In genomic region chr6:126176266-126176665, GRCh38 we compare ENCODE assay signal across 10 cellular contexts.
DNase-seq lines count a peak whose midpoint lies in the region; FAIRE-seq and TF ChIP-seq lines count a peak whose summit lies in the region.
"Had no signal": no experiment of that assay in that cellular context is flagged by ENCODE, and none has a peak within 500 bp of the region (broad histone marks: within the 10 kb centered on the region; RNA-seq: fewer than 3 reads in every experiment).

No MANE protein-coding gene starts in this region.

- H3K27me3 Mint-ChIP-seq in CD8-positive, alpha-beta memory T cell, result peaks cover under 1 to 3% of the 10 kb centered on the region in 2 donors

- FAIRE-seq in kidney (lab: Jason Lieb, UNC), result no peak

- TF ChIP-seq POLR2A in spleen (IDR thresholded peaks at IDR 0.05), result no peak

- peaks cover 0 to 8% (median 2%) of the 10 kb centered on the region in 3 donors for H3K36me3 Mint-ChIP-seq in CD8-positive, alpha-beta memory T cell

- H3K9me3 Mint-ChIP-seq in CD8-positive, alpha-beta memory T cell, result no peaks in the 10 kb centered on the region

- CTCF ChIA-PET in CD8-positive, alpha-beta memory T cell (lab: Charles Lee), result no interaction called here

- H3K27me3 ChIP-seq in CD8-positive, alpha-beta memory T cell (ENCODE audit: insufficient read depth, low read length, poor library complexity, severe bottlenecking), result no peaks in the 10 kb centered on the region
- H3K27me3 ChIP-seq in spleen (replicated peaks in 1 of 7), result no peaks in the 10 kb centered on the region

- no peak overlapping the region for H3K4me3 Mint-ChIP-seq in CD8-positive, alpha-beta memory T cell

- H3K36me3 ChIP-seq in CD8-positive, alpha-beta memory T cell (ENCODE audit: insufficient read depth, low read length), result no peaks in the 10 kb centered on the region
- H3K36me3 ChIP-seq in spleen, result no peaks in the 10 kb centered on the region
- H3K36me3 ChIP-seq in kidney (ENCODE audit: control insufficient read depth in 1 of 2, insufficient read depth in 2 of 2, low read length in 2 of 2), result no peaks in the 10 kb centered on the region
- H3K36me3 ChIP-seq: HAP-1 had no signal

- H3K4me3 ChIP-seq in choroid plexus epithelial cell (ENCODE audit: low read depth, low read length), result no peak overlapping the region
- no peak overlapping the region for H3K4me3 ChIP-seq in retinal pigment epithelial cell (ENCODE audit: low read length)
- no peak overlapping the region for H3K4me3 ChIP-seq in CD8-positive, alpha-beta memory T cell (ENCODE audit: low read length)
- H3K4me3 ChIP-seq in spleen, result no peak overlapping the region
- no peak overlapping the region for H3K4me3 ChIP-seq in kidney (ENCODE audit: low read length in 2 of 2)
- H3K4me3 ChIP-seq: HAP-1 had no signal

- peak; percentile 63 for TF ChIP-seq CTCF in choroid plexus epithelial cell (conservative IDR thresholded peaks at IDR 0.05; ENCODE audit: low read depth, low read length)
- peak; percentile 48 for TF ChIP-seq CTCF in retinal pigment epithelial cell (conservative IDR thresholded peaks at IDR 0.05; ENCODE audit: low read depth, low read length)
- TF ChIP-seq CTCF in spleen (IDR thresholded peaks at IDR 0.05 in 8 of 11, conservative IDR thresholded peaks at IDR 0.05 in 3 of 11), result no peak
- no peak for TF ChIP-seq CTCF in kidney (IDR thresholded peaks at IDR 0.05; ENCODE audit: borderline replicate concordance, extremely low read depth, insufficient read depth)

- intact Hi-C loops in spleen (cut with DNase I; ENCODE audit: low total_unique reads), result no loop called here
- intact Hi-C loops in kidney (cut with DNase I), result no loop called here

- no peak overlapping the region for H3K27ac ChIP-seq in CD8-positive, alpha-beta memory T cell (ENCODE audit: low read depth, low read length)
- H3K27ac ChIP-seq in spleen, result no peak overlapping the region
- no peak overlapping the region for H3K27ac ChIP-seq in kidney (ENCODE audit: low read depth in 2 of 2, low read length in 2 of 2)

- no peak overlapping the region for H3K9ac ChIP-seq in kidney (ENCODE audit: low read length in 2 of 2)

- DNase-seq in NCI-H748 (lab: John Stamatoyannopoulos, UW; ENCODE audit: unreplicated experiment) (peak; percentile 62), NCI-H748 treated with DMSO at 0.1 percent for 48 hours (lab: John Stamatoyannopoulos, UW) (no peak), NCI-H146 treated with DMSO at 0.1 percent for 48 hours (lab: John Stamatoyannopoulos, UW; ENCODE audit: unreplicated experiment) (peak; percentile 52), choroid plexus epithelial cell (ENCODE audit: low read depth) (peak; percentile 75), retinal pigment epithelial cell (ENCODE audit: low read depth) (no peak), spleen (no peak), kidney (no peak)
- DNase-seq in CD8-positive, alpha-beta memory T cell, result no peak
- DNase-seq: NCI-H446 treated with DMSO at 0.1 percent for 48 hours had no signal

- H3K4me1 ChIP-seq in CD8-positive, alpha-beta memory T cell (ENCODE audit: insufficient read depth, low read length), result no peaks in the 10 kb centered on the region
- no peaks in the 10 kb centered on the region for H3K4me1 ChIP-seq in spleen
- no peaks in the 10 kb centered on the region for H3K4me1 ChIP-seq in kidney (ENCODE audit: control insufficient read depth in 1 of 2, insufficient read depth in 1 of 2, low read depth in 1 of 2, low read length in 2 of 2)

- H3K4me1 Mint-ChIP-seq in CD8-positive, alpha-beta memory T cell, result peaks cover under 1 to 2% (median 2%) of the 10 kb centered on the region in 3 donors

- POLR2A ChIA-PET in CD8-positive, alpha-beta memory T cell (lab: Charles Lee), result no interaction called here

- no peak overlapping the region for H3K27ac Mint-ChIP-seq in CD8-positive, alpha-beta memory T cell

- H3K9me3 ChIP-seq in CD8-positive, alpha-beta memory T cell (ENCODE audit: low read length), result no peaks in the 10 kb centered on the region
- H3K9me3 ChIP-seq in spleen (no peaks in the 10 kb centered on the region), kidney (ENCODE audit: control insufficient read depth in 1 of 2, low read length in 2 of 2) (no peaks in the 10 kb centered on the region)
- H3K9me3 ChIP-seq: HAP-1 had no signal

Comparison
In these comparisons a context has a peak if more than half of its experiments do, and no peak if none do; other contexts are left out.
1. DNase-seq: peak in NCI-H748 (single experiment), NCI-H146 treated with DMSO at 0.1 percent for 48 hours (single experiment) and choroid plexus epithelial cell (single experiment); none in NCI-H748 treated with DMSO at 0.1 percent for 48 hours (single experiment), retinal pigment epithelial cell (single experiment), CD8-positive, alpha-beta memory T cell (0 of 5), spleen (single experiment) and kidney (single experiment).
2. CTCF ChIP-seq: peak in choroid plexus epithelial cell (single experiment) and retinal pigment epithelial cell (single experiment); none in spleen (0 of 11) and kidney (single experiment).